8 cellular contexts compared by ENCODE assay signal in genomic region chr17:60678118-60678444, GRCh38. TPM values are rescaled to one million over a fixed set of nuclear protein-coding genes. Genes with fewer than 3 reads are reported as not detected.
DNase-seq lines count a peak whose midpoint lies in the region; ATAC-seq and TF ChIP-seq lines count a peak whose summit lies in the region.

No MANE protein-coding gene starts in this region.

- H3K4me3 ChIP-seq in CD8-positive, alpha-beta T cell (ENCODE audit: low read depth, low read length): peak overlapping the region; percentile 76
- H3K4me3 ChIP-seq in LNCaP clone FGC (ENCODE audit: low read depth, low read length) (peak overlapping the region; percentile 88), duodenal mucosa (ENCODE audit: low read depth in 1 of 2, low read length in 2 of 2) (peak overlapping the region; percentile 88 to 89), neural cell (ENCODE audit: low read length) (peak overlapping the region; percentile 75)

- peak overlapping the region; percentile 71 to 83 for H3K9ac ChIP-seq in duodenal mucosa (ENCODE audit: low read depth in 1 of 2, low read length in 2 of 2)
- H3K9ac ChIP-seq in neural cell (ENCODE audit: low read length): peak overlapping the region; percentile 81

- no peaks in the 10 kb centered on the region for H3K9me2 ChIP-seq in neural cell (ENCODE audit: insufficient read depth, low read length)

- H3K9me3 Mint-ChIP-seq in CD8-positive, alpha-beta T cell: peaks cover 2% of the 10 kb centered on the region

- peaks cover 4% of the 10 kb centered on the region for H3K79me2 ChIP-seq in neural cell (replicated peaks; ENCODE audit: insufficient read depth, low read length)

- H3K4me3 Mint-ChIP-seq in CD8-positive, alpha-beta T cell: peak overlapping the region; percentile 97

- no peak for TF ChIP-seq RAD21 in neural cell (conservative IDR thresholded peaks at IDR 0.05)

- peak overlapping the region; percentile 58 for H3K27ac ChIP-seq in CD8-positive, alpha-beta T cell (ENCODE audit: low read depth, low read length)
- H3K27ac ChIP-seq in duodenal mucosa (ENCODE audit: low read depth, low read length): no peak overlapping the region
- peak overlapping the region; percentile 66 for H3K27ac ChIP-seq in neural cell (ENCODE audit: low read length)

- H4K20me1 ChIP-seq in neural cell (ENCODE audit: insufficient read depth): no peaks in the 10 kb centered on the region

- no peak for TF ChIP-seq CTCF in CD8-positive, alpha-beta T cell (IDR thresholded peaks at IDR 0.05)
- TF ChIP-seq CTCF in LNCaP clone FGC (IDR thresholded peaks at IDR 0.05; ENCODE audit: control insufficient read depth, extremely low read depth, insufficient read depth) (no peak), neural cell (IDR thresholded peaks at IDR 0.05; ENCODE audit: poor library complexity, severe bottlenecking) (no peak)

- H3K4me1 ChIP-seq in CD8-positive, alpha-beta T cell (ENCODE audit: insufficient read depth, low read length): peaks cover 11% of the 10 kb centered on the region
- peaks cover 3 to 4% of the 10 kb centered on the region in 2 donors for H3K4me1 ChIP-seq in duodenal mucosa (ENCODE audit: control insufficient read depth in 1 of 2, insufficient read depth in 2 of 2, low read length in 2 of 2)

- ATAC-seq in CD8-positive, alpha-beta T cell: no peak
- no peak for ATAC-seq in GM19328 (IDR thresholded peaks at IDR 0.05; ENCODE audit: unreplicated experiment)
- no peak for ATAC-seq in HG03565 (IDR thresholded peaks at IDR 0.05; ENCODE audit: unreplicated experiment)

- no peaks in the 10 kb centered on the region for H3F3A ChIP-seq in neural cell (ENCODE audit: insufficient read depth, low read length, poor library complexity, severe bottlenecking)

- CTCF ChIA-PET in CD8-positive, alpha-beta T cell (lab: Charles Lee): interaction anchor here (1.1 kb wide), 1 partner anchor 734 kb away, joined by 3 read pairs; no protein-coding TSS in a partner anchor

- H3K4me1 Mint-ChIP-seq in CD8-positive, alpha-beta T cell (ENCODE audit: low read depth): peaks cover 22% of the 10 kb centered on the region

- H3K36me3 ChIP-seq in CD8-positive, alpha-beta T cell (ENCODE audit: insufficient read depth, low read length): no peaks in the 10 kb centered on the region
- H3K36me3 ChIP-seq in duodenal mucosa (ENCODE audit: control insufficient read depth in 1 of 2, insufficient read depth in 2 of 2, low read length in 2 of 2) (peaks cover 0 to 2% of the 10 kb centered on the region in 2 donors), neural cell (ENCODE audit: insufficient read depth, low read length) (no peaks in the 10 kb centered on the region)

- no peaks in the 10 kb centered on the region for H3K27me3 ChIP-seq in CD8-positive, alpha-beta T cell (ENCODE audit: insufficient read depth, low read length)
- no peaks in the 10 kb centered on the region for H3K27me3 ChIP-seq in duodenal mucosa (ENCODE audit: control insufficient read depth in 1 of 2, insufficient read depth in 2 of 2, low read length in 2 of 2)
- no peaks in the 10 kb centered on the region for H3K27me3 ChIP-seq in neural cell (ENCODE audit: insufficient read depth, low read depth, low read length)

- no peaks in the 10 kb centered on the region for H3K9me3 ChIP-seq in CD8-positive, alpha-beta T cell (ENCODE audit: low read length)
- peaks cover 0 to 3% of the 10 kb centered on the region in 2 donors for H3K9me3 ChIP-seq in duodenal mucosa (ENCODE audit: control insufficient read depth in 1 of 2, low read length in 2 of 2)
- H3K9me3 ChIP-seq in neural cell (ENCODE audit: low read length): no peaks in the 10 kb centered on the region

- intact Hi-C loops in CD8-positive, alpha-beta T cell (cut with DNase I, micrococcal nuclease): loop anchor here in 1 of 2 experiments (5.0 to 10.0 kb wide), 4 partner anchors 1184 to 1797 kb away; partner anchors contain the start of genes BRIP1, MED13, TLK2 and TRIM37

- POLR2A ChIA-PET in CD8-positive, alpha-beta T cell (lab: Charles Lee): interaction anchor here (1.6 to 1.9 kb wide), 3 partner anchors 10 to 286 kb away, joined by 5 to 11 read pairs (median 9); partner anchors contain the start of genes PPM1D and USP32

- no peak for TF ChIP-seq EP300 in neural cell (conservative IDR thresholded peaks at IDR 0.05; ENCODE audit: poor library complexity, severe bottlenecking)

- H3K27me3 Mint-ChIP-seq in CD8-positive, alpha-beta T cell (ENCODE audit: low read depth): no peaks in the 10 kb centered on the region

- peaks cover 26% of the 10 kb centered on the region for H3K36me3 Mint-ChIP-seq in CD8-positive, alpha-beta T cell

- H3K27ac Mint-ChIP-seq in CD8-positive, alpha-beta T cell: peak overlapping the region; percentile 98

- H3K4me2 ChIP-seq in neural cell (ENCODE audit: low read length): peak overlapping the region; percentile 56

- no peak for DNase-seq in CD8-positive, alpha-beta T cell
- DNase-seq in LNCaP clone FGC (ENCODE audit: low read depth): no peak
- DNase-seq in SIG-M5 treated with dmso at 0.1 percent for 504 hours (lab: John Stamatoyannopoulos, UW; ENCODE audit: unreplicated experiment): no peak
- no peak for DNase-seq in NCI-H1105 treated with DMSO at 0.1 percent for 48 hours (lab: John Stamatoyannopoulos, UW)

- peak overlapping the region; percentile 90 for H2AFZ ChIP-seq in neural cell (ENCODE audit: low read depth, low read length)

TF ChIP-seq in neural cell, 6 proteins besides CTCF, POLR2A, EP300 and RAD21:
- TF ChIP-seq EZH2 (IDR thresholded peaks at IDR 0.05; ENCODE audit: borderline replicate concordance, insufficient read depth, low read length, poor library complexity, severe bottlenecking) (no peak), POLR2AphosphoS5 (IDR thresholded peaks at IDR 0.05) (no peak), REST (IDR thresholded peaks at IDR 0.05; ENCODE audit: borderline replicate concordance) (no peak), MXI1 (conservative IDR thresholded peaks at IDR 0.05; ENCODE audit: poor library complexity, severe bottlenecking) (no peak), TAF1 (IDR thresholded peaks at IDR 0.05; ENCODE audit: low read depth) (peak; percentile 22), SMC3 (conservative IDR thresholded peaks at IDR 0.05; ENCODE audit: poor library complexity) (peak; percentile 6)

RNA-seq across cellular contexts. Expression of gene BCAS3, which starts 0.4 kb away (rescaled TPM):
- total RNA-seq in CD8-positive, alpha-beta T cell: 10 to 100 TPM; 17.3 to 20.3 TPM
- polyA plus RNA-seq in neural cell: 17.2 and 21.6 TPM in 2 replicates
- 76.7 and 87.4 TPM in 2 replicates for polyA minus RNA-seq in neural cell
